17 cellular contexts compared by ENCODE assay signal in the genomic region with DNA sequence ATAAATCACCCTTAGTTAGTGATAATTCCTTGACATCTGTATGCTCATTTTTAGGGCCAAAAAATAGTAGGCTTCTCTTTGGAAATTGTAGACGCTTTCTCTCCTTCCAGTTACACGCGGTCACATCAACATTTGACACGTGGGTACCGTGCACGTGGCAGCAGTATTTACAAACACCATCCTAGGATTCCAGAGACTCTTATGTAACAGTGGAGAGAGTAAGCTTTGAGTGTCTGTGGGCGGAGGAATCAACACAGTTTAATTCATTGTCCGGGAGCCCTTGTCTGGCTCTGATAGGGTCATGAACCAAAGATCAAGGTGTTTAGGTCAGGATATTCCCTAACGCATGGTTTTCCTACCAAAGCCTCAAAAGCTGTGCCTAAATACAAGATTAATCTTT. TPM values are rescaled to one million over a fixed set of nuclear protein-coding genes. Genes with fewer than 3 reads are reported as not detected.
DNase-seq lines count a peak whose midpoint lies in the region; ATAC-seq and TF ChIP-seq lines count a peak whose summit lies in the region.
"Had no signal": no experiment of that assay in that cellular context is flagged by ENCODE, and none has a peak within 500 bp of the region (broad histone marks: within the 10 kb centered on the region; RNA-seq: fewer than 3 reads in every experiment).

No MANE protein-coding gene starts in this region.

- no peaks in the 10 kb centered on the region for H3K9me3 Mint-ChIP-seq in central memory CD8-positive, alpha-beta T cell
- H3K9me3 Mint-ChIP-seq in natural killer cell treated with Interleukin-12 subunit alpha and Interleukin-12 subunit beta and Interleukin-15 and Interleukin-18, amount 100 ng/mL, for 72 hours = no peaks in the 10 kb centered on the region
- H3K9me3 Mint-ChIP-seq: activated CD4-positive, alpha-beta memory T cell treated with anti-CD3 and anti-CD28 coated beads for 36 hours; stimulated activated naive CD8-positive, alpha-beta T cell treated with anti-CD3 and anti-CD28 coated beads, Interleukin-15, amount 100 ng/mL, for 72 hours; T-helper 1 cell treated with Interleukin-12 subunit alpha and Interleukin-12 subunit beta and Interleukin-4 antibody, amounts not matched to agents 30 μg/mL and 1 μg/mL, for 36 hours had no signal

- H3K4me3 Mint-ChIP-seq in central memory CD8-positive, alpha-beta T cell = no peak overlapping the region
- no peak overlapping the region for H3K4me3 Mint-ChIP-seq in natural killer cell treated with Interleukin-12 subunit alpha and Interleukin-12 subunit beta and Interleukin-15 and Interleukin-18, amount 100 ng/mL, for 72 hours
- H3K4me3 Mint-ChIP-seq: activated CD4-positive, alpha-beta memory T cell treated with anti-CD3 and anti-CD28 coated beads for 36 hours; stimulated activated naive CD8-positive, alpha-beta T cell treated with anti-CD3 and anti-CD28 coated beads, Interleukin-15, amount 100 ng/mL, for 72 hours; T-helper 1 cell treated with Interleukin-12 subunit alpha and Interleukin-12 subunit beta and Interleukin-4 antibody, amounts not matched to agents 30 μg/mL and 1 μg/mL, for 36 hours had no signal

- ATAC-seq in central memory CD8-positive, alpha-beta T cell (replicated peaks; ENCODE audit: extremely low read depth, poor library complexity, severe bottlenecking) = no peak
- ATAC-seq in natural killer cell treated with Interleukin-12 subunit alpha and Interleukin-12 subunit beta and Interleukin-15 and Interleukin-18, amount 100 ng/mL, for 72 hours = no peak
- ATAC-seq: stimulated activated naive CD8-positive, alpha-beta T cell treated with anti-CD3 and anti-CD28 coated beads, Interleukin-15, amount 100 ng/mL, for 72 hours had no signal

- DNase-seq in HCEC 1CT (peak; percentile 46), islet precursor cell (peak; percentile 69), retinal pigment epithelial cell (ENCODE audit: low read depth) (no peak), amygdala (lab: John Stamatoyannopoulos, UW) (no peak), cerebellum (ENCODE audit: low spot score) (no peak), NCI-H446 treated with DMSO at 0.1 percent for 48 hours (lab: John Stamatoyannopoulos, UW) (no peak)
- no peak for DNase-seq in central memory CD8-positive, alpha-beta T cell (ENCODE audit: low spot score in 2 of 2)
- no peak for DNase-seq in natural killer cell treated with Interleukin-12 subunit alpha and Interleukin-12 subunit beta and Interleukin-15 and Interleukin-18, amount 100 ng/mL, for 72 hours (ENCODE audit: low spot score)
- DNase-seq: activated CD4-positive, alpha-beta memory T cell treated with anti-CD3 and anti-CD28 coated beads for 36 hours; activated gamma-delta T cell treated with Interleukin-2 at 50 U/mL for 16 hours; DND-41; MG63; retina; stimulated activated naive CD8-positive, alpha-beta T cell treated with anti-CD3 and anti-CD28 coated beads, Interleukin-15, amount 100 ng/mL, for 72 hours had no signal

- peak overlapping the region; percentile 29 for H3K27ac Mint-ChIP-seq in central memory CD8-positive, alpha-beta T cell (ENCODE audit: low read depth)
- H3K27ac Mint-ChIP-seq in natural killer cell treated with Interleukin-12 subunit alpha and Interleukin-12 subunit beta and Interleukin-15 and Interleukin-18, amount 100 ng/mL, for 72 hours = no peak overlapping the region
- H3K27ac Mint-ChIP-seq: activated CD4-positive, alpha-beta memory T cell treated with anti-CD3 and anti-CD28 coated beads for 36 hours; stimulated activated naive CD8-positive, alpha-beta T cell treated with anti-CD3 and anti-CD28 coated beads, Interleukin-15, amount 100 ng/mL, for 72 hours; T-helper 1 cell treated with Interleukin-12 subunit alpha and Interleukin-12 subunit beta and Interleukin-4 antibody, amounts not matched to agents 30 μg/mL and 1 μg/mL, for 36 hours had no signal

- H3K27me3 Mint-ChIP-seq in central memory CD8-positive, alpha-beta T cell = no peaks in the 10 kb centered on the region
- H3K27me3 Mint-ChIP-seq in natural killer cell treated with Interleukin-12 subunit alpha and Interleukin-12 subunit beta and Interleukin-15 and Interleukin-18, amount 100 ng/mL, for 72 hours = no peaks in the 10 kb centered on the region
- H3K27me3 Mint-ChIP-seq: activated CD4-positive, alpha-beta memory T cell treated with anti-CD3 and anti-CD28 coated beads for 36 hours; stimulated activated naive CD8-positive, alpha-beta T cell treated with anti-CD3 and anti-CD28 coated beads, Interleukin-15, amount 100 ng/mL, for 72 hours had no signal

- peaks cover 36% of the 10 kb centered on the region for H3K4me1 Mint-ChIP-seq in central memory CD8-positive, alpha-beta T cell
- peaks cover 41 to 42% of the 10 kb centered on the region in 2 donors for H3K4me1 Mint-ChIP-seq in natural killer cell treated with Interleukin-12 subunit alpha and Interleukin-12 subunit beta and Interleukin-15 and Interleukin-18, amount 100 ng/mL, for 72 hours (ENCODE audit: low read depth in 2 of 2)

- peak overlapping the region; percentile 32 for H3K4me3 ChIP-seq in retinal pigment epithelial cell (ENCODE audit: low read length)
- H3K4me3 ChIP-seq: BLaER1, cardiac muscle cell, MG63 had no signal

- H3K36me3 Mint-ChIP-seq in central memory CD8-positive, alpha-beta T cell (ENCODE audit: insufficient read depth) = peaks cover 5% of the 10 kb centered on the region
- H3K36me3 Mint-ChIP-seq in natural killer cell treated with Interleukin-12 subunit alpha and Interleukin-12 subunit beta and Interleukin-15 and Interleukin-18, amount 100 ng/mL, for 72 hours = no peaks in the 10 kb centered on the region

- no peak for TF ChIP-seq CTCF in retinal pigment epithelial cell (conservative IDR thresholded peaks at IDR 0.05; ENCODE audit: low read depth, low read length)

RNA-seq across cellular contexts. Expression of a gene that starts 12.2 kb away (rescaled TPM):
- total RNA-seq in natural killer cell treated with Interleukin-12 subunit alpha and Interleukin-12 subunit beta and Interleukin-15 and Interleukin-18, amount 100 ng/mL, for 72 hours = 10 to 100 TPM; 39.2 to 44.7 TPM
- 35.7 TPM for total RNA-seq in cerebellum

Comparison
In these comparisons a context has a peak if more than half of its experiments do, and no peak if none do; other contexts are left out.
1. DNase-seq: peak in HCEC 1CT (single experiment) and islet precursor cell (single experiment); none in central memory CD8-positive, alpha-beta T cell (0 of 2), retinal pigment epithelial cell (single experiment), amygdala (0 of 56), natural killer cell treated with Interleukin-12 subunit alpha and Interleukin-12 subunit beta and Interleukin-15 and Interleukin-18, amount 100 ng/mL, for 72 hours (single experiment), cerebellum (single experiment) and NCI-H446 treated with DMSO at 0.1 percent for 48 hours (single experiment).